ENCODE assay signal across 2 cellular contexts in genomic region chr2:101307950-101308431, GRCh38.
TF ChIP-seq lines count a peak whose summit lies in the region.

No MANE protein-coding gene starts in this region.

TF ChIP-seq in A549, 52 proteins besides CTCF, POLR2A, EP300 and RAD21 (continued from another document):
- no peak for TF ChIP-seq NPAS2 (CRISPR knock-in tag; IDR thresholded peaks at IDR 0.05; ENCODE audit: borderline replicate concordance)
- TF ChIP-seq, protein P1, sequence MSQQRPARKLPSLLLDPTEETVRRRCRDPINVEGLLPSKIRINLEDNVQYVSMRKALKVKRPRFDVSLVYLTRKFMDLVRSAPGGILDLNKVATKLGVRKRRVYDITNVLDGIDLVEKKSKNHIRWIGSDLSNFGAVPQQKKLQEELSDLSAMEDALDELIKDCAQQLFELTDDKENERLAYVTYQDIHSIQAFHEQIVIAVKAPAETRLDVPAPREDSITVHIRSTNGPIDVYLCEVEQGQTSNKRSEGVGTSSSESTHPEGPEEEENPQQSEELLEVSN (IDR thresholded peaks at IDR 0.05; ENCODE audit: borderline replicate concordance, low read depth): peak; percentile 73
- TF ChIP-seq RARB (CRISPR knock-in tag; IDR thresholded peaks at IDR 0.05): no peak
- TF ChIP-seq EHMT2 (IDR thresholded peaks at IDR 0.05; ENCODE audit: low read depth): no peak
- TF ChIP-seq HEYL (CRISPR knock-in tag; IDR thresholded peaks at IDR 0.05): no peak

TF ChIP-seq in WTC11, 78 proteins besides CTCF, POLR2A, EP300 and RAD21 (continued from another document and continues in another):
- TF ChIP-seq, protein P2, sequence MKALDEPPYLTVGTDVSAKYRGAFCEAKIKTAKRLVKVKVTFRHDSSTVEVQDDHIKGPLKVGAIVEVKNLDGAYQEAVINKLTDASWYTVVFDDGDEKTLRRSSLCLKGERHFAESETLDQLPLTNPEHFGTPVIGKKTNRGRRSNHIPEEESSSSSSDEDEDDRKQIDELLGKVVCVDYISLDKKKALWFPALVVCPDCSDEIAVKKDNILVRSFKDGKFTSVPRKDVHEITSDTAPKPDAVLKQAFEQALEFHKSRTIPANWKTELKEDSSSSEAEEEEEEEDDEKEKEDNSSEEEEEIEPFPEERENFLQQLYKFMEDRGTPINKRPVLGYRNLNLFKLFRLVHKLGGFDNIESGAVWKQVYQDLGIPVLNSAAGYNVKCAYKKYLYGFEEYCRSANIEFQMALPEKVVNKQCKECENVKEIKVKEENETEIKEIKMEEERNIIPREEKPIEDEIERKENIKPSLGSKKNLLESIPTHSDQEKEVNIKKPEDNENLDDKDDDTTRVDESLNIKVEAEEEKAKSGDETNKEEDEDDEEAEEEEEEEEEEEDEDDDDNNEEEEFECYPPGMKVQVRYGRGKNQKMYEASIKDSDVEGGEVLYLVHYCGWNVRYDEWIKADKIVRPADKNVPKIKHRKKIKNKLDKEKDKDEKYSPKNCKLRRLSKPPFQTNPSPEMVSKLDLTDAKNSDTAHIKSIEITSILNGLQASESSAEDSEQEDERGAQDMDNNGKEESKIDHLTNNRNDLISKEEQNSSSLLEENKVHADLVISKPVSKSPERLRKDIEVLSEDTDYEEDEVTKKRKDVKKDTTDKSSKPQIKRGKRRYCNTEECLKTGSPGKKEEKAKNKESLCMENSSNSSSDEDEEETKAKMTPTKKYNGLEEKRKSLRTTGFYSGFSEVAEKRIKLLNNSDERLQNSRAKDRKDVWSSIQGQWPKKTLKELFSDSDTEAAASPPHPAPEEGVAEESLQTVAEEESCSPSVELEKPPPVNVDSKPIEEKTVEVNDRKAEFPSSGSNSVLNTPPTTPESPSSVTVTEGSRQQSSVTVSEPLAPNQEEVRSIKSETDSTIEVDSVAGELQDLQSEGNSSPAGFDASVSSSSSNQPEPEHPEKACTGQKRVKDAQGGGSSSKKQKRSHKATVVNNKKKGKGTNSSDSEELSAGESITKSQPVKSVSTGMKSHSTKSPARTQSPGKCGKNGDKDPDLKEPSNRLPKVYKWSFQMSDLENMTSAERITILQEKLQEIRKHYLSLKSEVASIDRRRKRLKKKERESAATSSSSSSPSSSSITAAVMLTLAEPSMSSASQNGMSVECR (CRISPR knock-in tag; IDR thresholded peaks at IDR 0.05; ENCODE audit: borderline replicate concordance): peak; percentile 73; the same call in 1 of the 2 replicates
- 0 out of 2 replicates have a peak, but pooled peaks have one; percentile 17 for TF ChIP-seq SMAD3 (CRISPR knock-in tag; IDR thresholded peaks at IDR 0.05; ENCODE audit: borderline replicate concordance)
- TF ChIP-seq HMGA2 (CRISPR knock-in tag; IDR thresholded peaks at IDR 0.05): no peak
- TF ChIP-seq MXD4 (CRISPR knock-in tag; IDR thresholded peaks at IDR 0.05; ENCODE audit: borderline replicate concordance): no peak
- no peak for TF ChIP-seq PREB (CRISPR knock-in tag; IDR thresholded peaks at IDR 0.05; ENCODE audit: borderline replicate concordance)
- no peak for TF ChIP-seq ZNF232 (CRISPR knock-in tag; IDR thresholded peaks at IDR 0.05)
- TF ChIP-seq GRHL2 (CRISPR knock-in tag; IDR thresholded peaks at IDR 0.05; ENCODE audit: insufficient replicate concordance, severe bottlenecking): no peak
- TF ChIP-seq GABPB1 (CRISPR knock-in tag; IDR thresholded peaks at IDR 0.05): peak; percentile 23; the same call in 1 of the 2 replicates
- TF ChIP-seq GTF2I (CRISPR knock-in tag; conservative IDR thresholded peaks at IDR 0.05): no peak
- no peak for TF ChIP-seq PRDM15 (CRISPR knock-in tag; IDR thresholded peaks at IDR 0.05)
- TF ChIP-seq, protein P3, sequence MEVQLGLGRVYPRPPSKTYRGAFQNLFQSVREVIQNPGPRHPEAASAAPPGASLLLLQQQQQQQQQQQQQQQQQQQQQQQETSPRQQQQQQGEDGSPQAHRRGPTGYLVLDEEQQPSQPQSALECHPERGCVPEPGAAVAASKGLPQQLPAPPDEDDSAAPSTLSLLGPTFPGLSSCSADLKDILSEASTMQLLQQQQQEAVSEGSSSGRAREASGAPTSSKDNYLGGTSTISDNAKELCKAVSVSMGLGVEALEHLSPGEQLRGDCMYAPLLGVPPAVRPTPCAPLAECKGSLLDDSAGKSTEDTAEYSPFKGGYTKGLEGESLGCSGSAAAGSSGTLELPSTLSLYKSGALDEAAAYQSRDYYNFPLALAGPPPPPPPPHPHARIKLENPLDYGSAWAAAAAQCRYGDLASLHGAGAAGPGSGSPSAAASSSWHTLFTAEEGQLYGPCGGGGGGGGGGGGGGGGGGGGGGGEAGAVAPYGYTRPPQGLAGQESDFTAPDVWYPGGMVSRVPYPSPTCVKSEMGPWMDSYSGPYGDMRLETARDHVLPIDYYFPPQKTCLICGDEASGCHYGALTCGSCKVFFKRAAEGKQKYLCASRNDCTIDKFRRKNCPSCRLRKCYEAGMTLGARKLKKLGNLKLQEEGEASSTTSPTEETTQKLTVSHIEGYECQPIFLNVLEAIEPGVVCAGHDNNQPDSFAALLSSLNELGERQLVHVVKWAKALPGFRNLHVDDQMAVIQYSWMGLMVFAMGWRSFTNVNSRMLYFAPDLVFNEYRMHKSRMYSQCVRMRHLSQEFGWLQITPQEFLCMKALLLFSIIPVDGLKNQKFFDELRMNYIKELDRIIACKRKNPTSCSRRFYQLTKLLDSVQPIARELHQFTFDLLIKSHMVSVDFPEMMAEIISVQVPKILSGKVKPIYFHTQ (CRISPR knock-in tag; IDR thresholded peaks at IDR 0.05): no peak
- no peak for TF ChIP-seq PRRX2 (CRISPR knock-in tag; IDR thresholded peaks at IDR 0.05)
- TF ChIP-seq SMAD4 (CRISPR knock-in tag; IDR thresholded peaks at IDR 0.05): 0 out of 2 replicates have a peak, but pooled peaks have one; percentile 46
- peak; percentile 89 for TF ChIP-seq ELF4 (CRISPR knock-in tag; IDR thresholded peaks at IDR 0.05; ENCODE audit: low read depth)
- TF ChIP-seq, protein P4, sequence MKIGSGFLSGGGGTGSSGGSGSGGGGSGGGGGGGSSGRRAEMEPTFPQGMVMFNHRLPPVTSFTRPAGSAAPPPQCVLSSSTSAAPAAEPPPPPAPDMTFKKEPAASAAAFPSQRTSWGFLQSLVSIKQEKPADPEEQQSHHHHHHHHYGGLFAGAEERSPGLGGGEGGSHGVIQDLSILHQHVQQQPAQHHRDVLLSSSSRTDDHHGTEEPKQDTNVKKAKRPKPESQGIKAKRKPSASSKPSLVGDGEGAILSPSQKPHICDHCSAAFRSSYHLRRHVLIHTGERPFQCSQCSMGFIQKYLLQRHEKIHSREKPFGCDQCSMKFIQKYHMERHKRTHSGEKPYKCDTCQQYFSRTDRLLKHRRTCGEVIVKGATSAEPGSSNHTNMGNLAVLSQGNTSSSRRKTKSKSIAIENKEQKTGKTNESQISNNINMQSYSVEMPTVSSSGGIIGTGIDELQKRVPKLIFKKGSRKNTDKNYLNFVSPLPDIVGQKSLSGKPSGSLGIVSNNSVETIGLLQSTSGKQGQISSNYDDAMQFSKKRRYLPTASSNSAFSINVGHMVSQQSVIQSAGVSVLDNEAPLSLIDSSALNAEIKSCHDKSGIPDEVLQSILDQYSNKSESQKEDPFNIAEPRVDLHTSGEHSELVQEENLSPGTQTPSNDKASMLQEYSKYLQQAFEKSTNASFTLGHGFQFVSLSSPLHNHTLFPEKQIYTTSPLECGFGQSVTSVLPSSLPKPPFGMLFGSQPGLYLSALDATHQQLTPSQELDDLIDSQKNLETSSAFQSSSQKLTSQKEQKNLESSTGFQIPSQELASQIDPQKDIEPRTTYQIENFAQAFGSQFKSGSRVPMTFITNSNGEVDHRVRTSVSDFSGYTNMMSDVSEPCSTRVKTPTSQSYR (CRISPR knock-in tag; IDR thresholded peaks at IDR 0.05): peak; percentile 45; the same call in 1 of the 2 replicates
- no peak for TF ChIP-seq ZNF423 (CRISPR knock-in tag; IDR thresholded peaks at IDR 0.05)
- TF ChIP-seq ZNF512 (CRISPR knock-in tag; IDR thresholded peaks at IDR 0.05; ENCODE audit: borderline replicate concordance): no peak
- peak; percentile 58 for TF ChIP-seq ZNF263 (CRISPR knock-in tag; IDR thresholded peaks at IDR 0.05; ENCODE audit: low read depth)
- TF ChIP-seq MYBL2 (CRISPR knock-in tag; IDR thresholded peaks at IDR 0.05): peak; percentile 51; the same call in 1 of the 2 replicates
- TF ChIP-seq, protein P5, sequence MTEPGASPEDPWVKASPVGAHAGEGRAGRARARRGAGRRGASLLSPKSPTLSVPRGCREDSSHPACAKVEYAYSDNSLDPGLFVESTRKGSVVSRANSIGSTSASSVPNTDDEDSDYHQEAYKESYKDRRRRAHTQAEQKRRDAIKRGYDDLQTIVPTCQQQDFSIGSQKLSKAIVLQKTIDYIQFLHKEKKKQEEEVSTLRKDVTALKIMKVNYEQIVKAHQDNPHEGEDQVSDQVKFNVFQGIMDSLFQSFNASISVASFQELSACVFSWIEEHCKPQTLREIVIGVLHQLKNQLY (CRISPR knock-in tag; IDR thresholded peaks at IDR 0.05): peak; percentile 57; the same call in 1 of the 2 replicates
- TF ChIP-seq ATF2 (CRISPR knock-in tag; IDR thresholded peaks at IDR 0.05; ENCODE audit: borderline replicate concordance, low read depth): 0 out of 2 replicates have a peak, but pooled peaks have one; percentile 34
- peak; percentile 53; the same call in 1 of the 2 replicates for TF ChIP-seq NFE2L1 (CRISPR knock-in tag; IDR thresholded peaks at IDR 0.05)
- TF ChIP-seq E2F5 (CRISPR knock-in tag; IDR thresholded peaks at IDR 0.05): 0 out of 2 replicates have a peak, but pooled peaks have one; percentile 39
- TF ChIP-seq, protein P6, sequence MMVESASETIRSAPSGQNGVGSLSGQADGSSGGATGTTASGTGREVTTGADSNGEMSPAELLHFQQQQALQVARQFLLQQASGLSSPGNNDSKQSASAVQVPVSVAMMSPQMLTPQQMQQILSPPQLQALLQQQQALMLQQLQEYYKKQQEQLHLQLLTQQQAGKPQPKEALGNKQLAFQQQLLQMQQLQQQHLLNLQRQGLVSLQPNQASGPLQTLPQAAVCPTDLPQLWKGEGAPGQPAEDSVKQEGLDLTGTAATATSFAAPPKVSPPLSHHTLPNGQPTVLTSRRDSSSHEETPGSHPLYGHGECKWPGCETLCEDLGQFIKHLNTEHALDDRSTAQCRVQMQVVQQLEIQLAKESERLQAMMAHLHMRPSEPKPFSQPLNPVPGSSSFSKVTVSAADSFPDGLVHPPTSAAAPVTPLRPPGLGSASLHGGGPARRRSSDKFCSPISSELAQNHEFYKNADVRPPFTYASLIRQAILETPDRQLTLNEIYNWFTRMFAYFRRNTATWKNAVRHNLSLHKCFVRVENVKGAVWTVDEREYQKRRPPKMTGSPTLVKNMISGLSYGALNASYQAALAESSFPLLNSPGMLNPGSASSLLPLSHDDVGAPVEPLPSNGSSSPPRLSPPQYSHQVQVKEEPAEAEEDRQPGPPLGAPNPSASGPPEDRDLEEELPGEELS (CRISPR knock-in tag; IDR thresholded peaks at IDR 0.05): peak; percentile 94
